1 cellular context compared by ENCODE assay signal in the genomic region with DNA sequence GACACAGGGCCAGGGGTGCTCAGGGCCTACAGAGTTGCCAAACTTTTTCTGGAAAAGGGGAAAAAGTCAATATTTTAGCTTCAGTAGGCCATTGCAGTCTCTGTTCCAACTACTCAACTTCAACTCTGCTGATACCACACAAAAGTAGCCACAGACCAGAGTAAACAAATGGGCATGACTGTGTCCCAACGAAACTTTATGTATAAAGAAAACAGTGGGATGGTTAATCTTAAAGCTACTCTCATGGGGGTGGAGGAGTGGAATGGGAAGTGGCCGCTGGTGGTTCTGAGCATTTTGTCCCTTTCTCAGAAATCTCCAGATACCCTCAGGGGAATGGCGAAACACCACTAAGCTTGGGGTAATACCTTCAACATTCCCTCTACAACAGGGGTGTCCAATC.
TF ChIP-seq lines count a peak whose summit lies in the region.

No MANE protein-coding gene starts in this region.

TF ChIP-seq in GM23338, 12 proteins besides CTCF, POLR2A, EP300 and RAD21:
- TF ChIP-seq POLR2AphosphoS5 (IDR thresholded peaks at IDR 0.05; ENCODE audit: low read depth) (no peak), NANOG (IDR thresholded peaks at IDR 0.05; ENCODE audit: borderline replicate concordance) (no peak), JUNB (IDR thresholded peaks at IDR 0.05; ENCODE audit: unreplicated experiment) (no peak), EZH2 (IDR thresholded peaks at IDR 0.05; ENCODE audit: low read depth, unreplicated experiment) (no peak), EZH2phosphoT487 (IDR thresholded peaks at IDR 0.05; ENCODE audit: unreplicated experiment) (no peak), STAT1 (IDR thresholded peaks at IDR 0.05; ENCODE audit: unreplicated experiment) (no peak), ZNF331 (CRISPR knock-in tag; IDR thresholded peaks at IDR 0.05; ENCODE audit: low read depth) (no peak), CREB1 (CRISPR knock-in tag; IDR thresholded peaks at IDR 0.05; ENCODE audit: low read depth) (no peak), ZNF114 (CRISPR knock-in tag; IDR thresholded peaks at IDR 0.05) (no peak)
- TF ChIP-seq, protein P1, sequence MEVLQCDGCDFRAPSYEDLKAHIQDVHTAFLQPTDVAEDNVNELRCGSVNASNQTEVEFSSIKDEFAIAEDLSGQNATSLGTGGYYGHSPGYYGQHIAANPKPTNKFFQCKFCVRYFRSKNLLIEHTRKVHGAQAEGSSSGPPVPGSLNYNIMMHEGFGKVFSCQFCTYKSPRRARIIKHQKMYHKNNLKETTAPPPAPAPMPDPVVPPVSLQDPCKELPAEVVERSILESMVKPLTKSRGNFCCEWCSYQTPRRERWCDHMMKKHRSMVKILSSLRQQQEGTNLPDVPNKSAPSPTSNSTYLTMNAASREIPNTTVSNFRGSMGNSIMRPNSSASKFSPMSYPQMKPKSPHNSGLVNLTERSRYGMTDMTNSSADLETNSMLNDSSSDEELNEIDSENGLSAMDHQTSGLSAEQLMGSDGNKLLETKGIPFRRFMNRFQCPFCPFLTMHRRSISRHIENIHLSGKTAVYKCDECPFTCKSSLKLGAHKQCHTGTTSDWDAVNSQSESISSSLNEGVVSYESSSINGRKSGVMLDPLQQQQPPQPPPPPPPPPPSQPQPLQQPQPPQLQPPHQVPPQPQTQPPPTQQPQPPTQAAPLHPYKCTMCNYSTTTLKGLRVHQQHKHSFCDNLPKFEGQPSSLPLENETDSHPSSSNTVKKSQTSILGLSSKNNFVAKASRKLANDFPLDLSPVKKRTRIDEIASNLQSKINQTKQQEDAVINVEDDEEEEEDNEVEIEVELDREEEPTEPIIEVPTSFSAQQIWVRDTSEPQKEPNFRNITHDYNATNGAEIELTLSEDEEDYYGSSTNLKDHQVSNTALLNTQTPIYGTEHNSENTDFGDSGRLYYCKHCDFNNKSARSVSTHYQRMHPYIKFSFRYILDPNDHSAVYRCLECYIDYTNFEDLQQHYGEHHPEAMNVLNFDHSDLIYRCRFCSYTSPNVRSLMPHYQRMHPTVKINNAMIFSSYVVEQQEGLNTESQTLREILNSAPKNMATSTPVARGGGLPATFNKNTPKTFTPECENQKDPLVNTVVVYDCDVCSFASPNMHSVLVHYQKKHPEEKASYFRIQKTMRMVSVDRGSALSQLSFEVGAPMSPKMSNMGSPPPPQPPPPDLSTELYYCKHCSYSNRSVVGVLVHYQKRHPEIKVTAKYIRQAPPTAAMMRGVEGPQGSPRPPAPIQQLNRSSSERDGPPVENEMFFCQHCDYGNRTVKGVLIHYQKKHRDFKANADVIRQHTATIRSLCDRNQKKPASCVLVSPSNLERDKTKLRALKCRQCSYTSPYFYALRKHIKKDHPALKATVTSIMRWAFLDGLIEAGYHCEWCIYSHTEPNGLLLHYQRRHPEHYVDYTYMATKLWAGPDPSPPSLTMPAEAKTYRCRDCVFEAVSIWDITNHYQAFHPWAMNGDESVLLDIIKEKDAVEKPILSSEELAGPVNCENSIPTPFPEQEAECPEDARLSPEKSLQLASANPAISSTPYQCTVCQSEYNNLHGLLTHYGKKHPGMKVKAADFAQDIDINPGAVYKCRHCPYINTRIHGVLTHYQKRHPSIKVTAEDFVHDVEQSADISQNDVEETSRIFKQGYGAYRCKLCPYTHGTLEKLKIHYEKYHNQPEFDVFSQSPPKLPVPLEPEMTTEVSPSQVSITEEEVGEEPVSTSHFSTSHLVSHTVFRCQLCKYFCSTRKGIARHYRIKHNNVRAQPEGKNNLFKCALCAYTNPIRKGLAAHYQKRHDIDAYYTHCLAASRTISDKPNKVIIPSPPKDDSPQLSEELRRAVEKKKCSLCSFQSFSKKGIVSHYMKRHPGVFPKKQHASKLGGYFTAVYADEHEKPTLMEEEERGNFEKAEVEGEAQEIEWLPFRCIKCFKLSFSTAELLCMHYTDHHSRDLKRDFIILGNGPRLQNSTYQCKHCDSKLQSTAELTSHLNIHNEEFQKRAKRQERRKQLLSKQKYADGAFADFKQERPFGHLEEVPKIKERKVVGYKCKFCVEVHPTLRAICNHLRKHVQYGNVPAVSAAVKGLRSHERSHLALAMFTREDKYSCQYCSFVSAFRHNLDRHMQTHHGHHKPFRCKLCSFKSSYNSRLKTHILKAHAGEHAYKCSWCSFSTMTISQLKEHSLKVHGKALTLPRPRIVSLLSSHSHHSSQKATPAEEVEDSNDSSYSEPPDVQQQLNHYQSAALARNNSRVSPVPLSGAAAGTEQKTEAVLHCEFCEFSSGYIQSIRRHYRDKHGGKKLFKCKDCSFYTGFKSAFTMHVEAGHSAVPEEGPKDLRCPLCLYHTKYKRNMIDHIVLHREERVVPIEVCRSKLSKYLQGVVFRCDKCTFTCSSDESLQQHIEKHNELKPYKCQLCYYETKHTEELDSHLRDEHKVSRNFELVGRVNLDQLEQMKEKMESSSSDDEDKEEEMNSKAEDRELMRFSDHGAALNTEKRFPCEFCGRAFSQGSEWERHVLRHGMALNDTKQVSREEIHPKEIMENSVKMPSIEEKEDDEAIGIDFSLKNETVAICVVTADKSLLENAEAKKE (CRISPR knock-in tag; IDR thresholded peaks at IDR 0.05) = no peak
- TF ChIP-seq, protein P2, sequence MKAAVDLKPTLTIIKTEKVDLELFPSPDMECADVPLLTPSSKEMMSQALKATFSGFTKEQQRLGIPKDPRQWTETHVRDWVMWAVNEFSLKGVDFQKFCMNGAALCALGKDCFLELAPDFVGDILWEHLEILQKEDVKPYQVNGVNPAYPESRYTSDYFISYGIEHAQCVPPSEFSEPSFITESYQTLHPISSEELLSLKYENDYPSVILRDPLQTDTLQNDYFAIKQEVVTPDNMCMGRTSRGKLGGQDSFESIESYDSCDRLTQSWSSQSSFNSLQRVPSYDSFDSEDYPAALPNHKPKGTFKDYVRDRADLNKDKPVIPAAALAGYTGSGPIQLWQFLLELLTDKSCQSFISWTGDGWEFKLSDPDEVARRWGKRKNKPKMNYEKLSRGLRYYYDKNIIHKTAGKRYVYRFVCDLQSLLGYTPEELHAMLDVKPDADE (IDR thresholded peaks at IDR 0.05) = no peak
- TF ChIP-seq, protein P3, sequence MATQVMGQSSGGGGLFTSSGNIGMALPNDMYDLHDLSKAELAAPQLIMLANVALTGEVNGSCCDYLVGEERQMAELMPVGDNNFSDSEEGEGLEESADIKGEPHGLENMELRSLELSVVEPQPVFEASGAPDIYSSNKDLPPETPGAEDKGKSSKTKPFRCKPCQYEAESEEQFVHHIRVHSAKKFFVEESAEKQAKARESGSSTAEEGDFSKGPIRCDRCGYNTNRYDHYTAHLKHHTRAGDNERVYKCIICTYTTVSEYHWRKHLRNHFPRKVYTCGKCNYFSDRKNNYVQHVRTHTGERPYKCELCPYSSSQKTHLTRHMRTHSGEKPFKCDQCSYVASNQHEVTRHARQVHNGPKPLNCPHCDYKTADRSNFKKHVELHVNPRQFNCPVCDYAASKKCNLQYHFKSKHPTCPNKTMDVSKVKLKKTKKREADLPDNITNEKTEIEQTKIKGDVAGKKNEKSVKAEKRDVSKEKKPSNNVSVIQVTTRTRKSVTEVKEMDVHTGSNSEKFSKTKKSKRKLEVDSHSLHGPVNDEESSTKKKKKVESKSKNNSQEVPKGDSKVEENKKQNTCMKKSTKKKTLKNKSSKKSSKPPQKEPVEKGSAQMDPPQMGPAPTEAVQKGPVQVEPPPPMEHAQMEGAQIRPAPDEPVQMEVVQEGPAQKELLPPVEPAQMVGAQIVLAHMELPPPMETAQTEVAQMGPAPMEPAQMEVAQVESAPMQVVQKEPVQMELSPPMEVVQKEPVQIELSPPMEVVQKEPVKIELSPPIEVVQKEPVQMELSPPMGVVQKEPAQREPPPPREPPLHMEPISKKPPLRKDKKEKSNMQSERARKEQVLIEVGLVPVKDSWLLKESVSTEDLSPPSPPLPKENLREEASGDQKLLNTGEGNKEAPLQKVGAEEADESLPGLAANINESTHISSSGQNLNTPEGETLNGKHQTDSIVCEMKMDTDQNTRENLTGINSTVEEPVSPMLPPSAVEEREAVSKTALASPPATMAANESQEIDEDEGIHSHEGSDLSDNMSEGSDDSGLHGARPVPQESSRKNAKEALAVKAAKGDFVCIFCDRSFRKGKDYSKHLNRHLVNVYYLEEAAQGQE (IDR thresholded peaks at IDR 0.05; ENCODE audit: unreplicated experiment) = no peak
